22 cellular contexts compared by ENCODE assay signal in the genomic region with DNA sequence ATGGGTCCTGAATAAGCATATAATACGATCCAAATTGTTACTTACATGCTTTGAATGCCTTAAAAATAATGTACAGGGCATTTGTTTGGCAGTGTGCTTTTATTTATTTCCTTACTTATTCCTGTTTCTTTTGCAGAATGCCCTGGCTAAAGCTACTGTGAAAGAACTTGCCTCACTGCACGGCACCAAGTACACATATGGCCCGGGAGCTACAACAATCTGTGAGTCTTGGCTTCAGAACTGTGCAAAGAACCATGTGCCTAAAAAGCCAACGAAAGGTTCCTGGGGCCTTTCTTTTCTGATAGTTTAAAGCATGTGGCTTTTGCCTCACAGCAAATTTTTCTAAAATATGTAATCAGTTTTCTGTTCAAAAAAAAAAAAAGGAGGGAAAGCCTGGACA. TPM values are rescaled to one million over a fixed set of nuclear protein-coding genes. Genes with fewer than 3 reads are reported as not detected.
DNase-seq lines count a peak whose midpoint lies in the region; ATAC-seq and TF ChIP-seq lines count a peak whose summit lies in the region.
"Had no signal": no experiment of that assay in that cellular context is flagged by ENCODE, and none has a peak within 500 bp of the region (broad histone marks: within the 10 kb centered on the region; RNA-seq: fewer than 3 reads in every experiment).

No MANE protein-coding gene starts in this region.

- H3K4me2 ChIP-seq in Loucy (ENCODE audit: low read depth, low read length, poor library complexity, severe bottlenecking): no peak overlapping the region
- H3K4me2 ChIP-seq: A549; BLaER1 treated with 17β-estradiol and CSF1 and Interleukin-3, amounts not matched to agents 10 nM and 100 nM had no signal

- no peaks in the 10 kb centered on the region for H3K9me3 ChIP-seq in Loucy (ENCODE audit: insufficient read depth, low read depth, low read length)
- H3K9me3 ChIP-seq in ovary: no peaks in the 10 kb centered on the region
- H3K9me3 ChIP-seq: A549; BE2C; BLaER1 treated with 17β-estradiol and CSF1 and Interleukin-3, amounts not matched to agents 10 nM and 100 nM had no signal

- H3K79me2 ChIP-seq in Loucy (ENCODE audit: insufficient read depth, low read length): no peaks in the 10 kb centered on the region

- H3K9ac ChIP-seq in Loucy (ENCODE audit: low read depth, low read length, poor library complexity, severe bottlenecking): no peak overlapping the region
- H3K9ac ChIP-seq: BLaER1 treated with 17β-estradiol and CSF1 and Interleukin-3, amounts not matched to agents 10 nM and 100 nM had no signal

- no peaks in the 10 kb centered on the region for H4K20me1 ChIP-seq in Loucy (ENCODE audit: insufficient read depth, low read length, poor library complexity, severe bottlenecking)
- H4K20me1 ChIP-seq: BLaER1 treated with 17β-estradiol and CSF1 and Interleukin-3, amounts not matched to agents 10 nM and 100 nM had no signal

- 0 out of 2 replicates have a peak overlapping the region, but pooled peaks have one; percentile 7 for H2AFZ ChIP-seq in Loucy (ENCODE audit: low read length)

- H3K36me3 ChIP-seq in Loucy (ENCODE audit: insufficient read depth, low read length) (no peaks in the 10 kb centered on the region), ovary (no peaks in the 10 kb centered on the region)
- H3K36me3 ChIP-seq: BE2C; BLaER1 treated with 17β-estradiol and CSF1 and Interleukin-3, amounts not matched to agents 10 nM and 100 nM had no signal

- no peaks in the 10 kb centered on the region for H3K27me3 ChIP-seq in Loucy (ENCODE audit: insufficient read depth, low read length, poor library complexity, severe bottlenecking)
- no peaks in the 10 kb centered on the region for H3K27me3 ChIP-seq in ovary
- H3K27me3 ChIP-seq: BE2C; BLaER1 treated with 17β-estradiol and CSF1 and Interleukin-3, amounts not matched to agents 10 nM and 100 nM had no signal

- ATAC-seq in GM18907 (IDR thresholded peaks at IDR 0.05; ENCODE audit: unreplicated experiment) (no peak), GM19467 (IDR thresholded peaks at IDR 0.05; ENCODE audit: unreplicated experiment) (no peak)
- ATAC-seq: A549, GM12878 had no signal

- peaks cover 23% of the 10 kb centered on the region for H3K4me1 ChIP-seq in Loucy (ENCODE audit: insufficient read depth, low read length, poor library complexity, severe bottlenecking)
- peaks cover 2% of the 10 kb centered on the region for H3K4me1 ChIP-seq in ovary (ENCODE audit: insufficient read depth)
- H3K4me1 ChIP-seq: A549, BE2C had no signal

- TF ChIP-seq POLR2A in ovary (IDR thresholded peaks at IDR 0.05): no peak

- DNase-seq in G401 (ENCODE audit: low spot score): peak; percentile 90
- peak; percentile 88 for DNase-seq in cerebellar cortex (ENCODE audit: low spot score)
- no peak for DNase-seq in ovary
- DNase-seq: 8988T; ACHN; AML-193; BE2C; CD4-positive, alpha-beta T cell; CD8-positive, alpha-beta memory T cell; DMS153; DND-41; GDM1; H7; HCEC 1CT had no signal

- H3K9me2 ChIP-seq in Loucy (replicated peaks; ENCODE audit: low read depth, low read length): no peaks in the 10 kb centered on the region

- H3K27ac ChIP-seq in ovary: no peak overlapping the region
- H3K27ac ChIP-seq: A549; BLaER1 treated with 17β-estradiol and CSF1 and Interleukin-3, amounts not matched to agents 10 nM and 100 nM had no signal

- H3K4me3 ChIP-seq in Loucy (ENCODE audit: low read length, poor library complexity, severe bottlenecking) (no peak overlapping the region), ovary (no peak overlapping the region)
- H3K4me3 ChIP-seq: A549; BLaER1 treated with 17β-estradiol and CSF1 and Interleukin-3, amounts not matched to agents 10 nM and 100 nM; GM12878 had no signal

- intact Hi-C loops in ovary (cut with DNase I): no loop called here

- no peak for TF ChIP-seq EP300 in ovary (IDR thresholded peaks at IDR 0.05)

- in situ Hi-C loops in G401 (cut with HindIII; ENCODE audit: low sequenced_read_pairs): no loop called here

- no peaks in the 10 kb centered on the region for H3F3A ChIP-seq in Loucy (ENCODE audit: low read depth)

- 21 to 60% (median 37%) methylated on average over 4 of the region's 4 CpGs for WGBS in ovary, 3 donors

- no peak for TF ChIP-seq CTCF in Loucy (conservative IDR thresholded peaks at IDR 0.05; ENCODE audit: low read length)
- no peak for TF ChIP-seq CTCF in ovary (IDR thresholded peaks at IDR 0.05)

RNA-seq across cellular contexts. Expression of a gene that starts 7.8 kb away (rescaled TPM):
- not detected in 2 replicates for total RNA-seq in G401 (2014; rRNA removed; shearing (Covaris generic))
- total RNA-seq in ovary: 1 to 10 TPM in 3 of 7 donors, under 1 TPM in 1, not detected in 3; 0.89 to 4.1 (median 3.1) TPM
- polyA plus RNA-seq in ovary: 10 to 100 TPM in 1 of 2 donors, 1 to 10 TPM in 1; 2.6 to 22.2 TPM
- total RNA-seq: CD4-positive, alpha-beta T cell; CD8-positive, alpha-beta memory T cell; GM12878; H1; H7 had no signal
- polyA plus RNA-seq: A549; CD14-positive monocyte; CD8-positive, alpha-beta memory T cell; GM12878; H1 had no signal

RNA-seq across cellular contexts. Expression of a gene that starts 29.7 kb away (rescaled TPM):
- not detected in 2 replicates for total RNA-seq in G401 (2014; rRNA removed; shearing (Covaris generic))
- total RNA-seq in ovary: 10 to 100 TPM in 2 of 7 donors, 1 to 10 TPM in 1, under 1 TPM in 1, not detected in 3; 0.50 to 19.1 (median 11.2) TPM
- 1 to 10 TPM in 1 of 2 donors, under 1 TPM in 1; 0.11 to 5.0 TPM for polyA plus RNA-seq in ovary
- total RNA-seq: CD4-positive, alpha-beta T cell; CD8-positive, alpha-beta memory T cell; H1 had no signal
- polyA plus RNA-seq: A549; CD14-positive monocyte; CD8-positive, alpha-beta memory T cell; GM12878; H1 had no signal

Comparison
In these comparisons a context has a peak if more than half of its experiments do, and no peak if none do; other contexts are left out.
1. DNase-seq: peak in G401 (single experiment) and cerebellar cortex (single experiment); none in ovary (0 of 5).